ENCODE assay signal across 25 cellular contexts in the genomic region with DNA sequence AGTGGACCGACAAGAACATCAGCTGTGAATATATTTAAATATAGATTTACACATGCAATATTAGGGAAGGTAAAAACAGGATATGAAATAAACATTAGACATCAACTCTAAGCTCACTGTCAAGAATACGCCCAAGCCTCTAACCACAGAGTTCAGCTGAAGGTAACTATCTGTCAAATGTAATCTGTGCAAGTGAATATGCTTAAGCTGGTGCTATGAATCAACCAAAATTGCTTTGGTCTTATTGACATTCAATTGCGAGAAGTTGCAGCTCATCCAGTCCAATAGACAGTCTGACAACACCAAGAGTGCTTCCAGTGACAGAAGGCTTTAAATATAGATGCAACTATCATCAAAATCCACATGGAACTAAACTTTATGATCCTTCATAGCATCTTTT. TPM values are rescaled to one million over a fixed set of nuclear protein-coding genes. Genes with fewer than 3 reads are reported as not detected.
"Had no signal": no experiment of that assay in that cellular context is flagged by ENCODE, and none has a peak within 500 bp of the region (broad histone marks: within the 10 kb centered on the region; RNA-seq: fewer than 3 reads in every experiment).

No MANE protein-coding gene starts in this region.

- DNase-seq: colonic mucosa; dermis blood vessel endothelial cell; heart left ventricle; hippocampal formation; kidney glomerular epithelial cell; naive thymus-derived CD4-positive, alpha-beta T cell; nephron progenitor cell; posterior cingulate gyrus; sigmoid colon; stimulated activated CD4-positive, alpha-beta T cell treated with anti-CD3 and anti-CD28 coated beads, Interleukin-2, amount 100 ng/mL, for 24 hours; stimulated activated CD4-positive, alpha-beta T cell treated with anti-CD3 and anti-CD28 coated beads, Interleukin-4, amount 100 ng/mL, for 4 hours; stimulated activated naive CD4-positive, alpha-beta T cell; stomach; substantia nigra; transverse colon had no signal

- H3K4me3 ChIP-seq: colonic mucosa, heart left ventricle, right atrium auricular region, sigmoid colon, skin epidermis, stomach, thoracic aorta, transverse colon had no signal

- H3K9me3 ChIP-seq: colonic mucosa, heart left ventricle, neutrophil, right atrium auricular region, sigmoid colon, stomach, thoracic aorta, transverse colon had no signal

- H3K36me3 ChIP-seq: colonic mucosa, heart left ventricle, neutrophil, right atrium auricular region, sigmoid colon, stomach, thoracic aorta, transverse colon had no signal

- H3K27ac ChIP-seq: colonic mucosa, heart left ventricle, neutrophil, right atrium auricular region, sigmoid colon, skin epidermis, stomach, thoracic aorta, transverse colon had no signal

- H3K27me3 ChIP-seq: colonic mucosa, heart left ventricle, neutrophil, right atrium auricular region, sigmoid colon, stomach, transverse colon had no signal

- H3K4me1 ChIP-seq: colonic mucosa, heart left ventricle, right atrium auricular region, sigmoid colon, stomach, transverse colon had no signal

RNA-seq across cellular contexts. Expression of a gene that starts 32.3 kb away (rescaled TPM):
- total RNA-seq: dermis blood vessel endothelial cell; glomerular endothelial cell; lung microvascular endothelial cell; mesenteric fat pad; mononuclear cell; naive thymus-derived CD4-positive, alpha-beta T cell; osteocyte; pulmonary artery endothelial cell; sigmoid colon; thoracic aorta had no signal
- polyA plus RNA-seq: naive thymus-derived CD4-positive, alpha-beta T cell; stomach had no signal
